8 cellular contexts compared by ENCODE assay signal in the genomic region with DNA sequence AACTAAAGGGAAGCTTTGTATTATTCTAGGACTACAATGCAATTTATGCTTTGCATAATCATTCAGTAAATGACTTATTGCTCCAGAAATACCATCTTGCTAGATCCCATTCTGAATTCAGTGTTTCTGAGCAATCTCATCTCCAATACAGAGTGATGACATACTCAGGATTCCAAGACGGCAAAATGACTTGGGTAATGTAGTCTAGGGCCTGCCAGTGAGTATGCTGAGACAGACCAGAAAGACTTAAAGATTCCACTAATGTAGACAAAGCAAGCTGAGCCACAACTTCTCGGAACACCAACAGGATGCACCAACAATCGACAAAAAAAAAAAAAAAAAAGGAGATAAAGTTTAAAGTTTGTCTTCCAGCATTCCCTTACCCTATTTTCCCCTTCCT. TPM values are rescaled to one million over a fixed set of nuclear protein-coding genes. Genes with fewer than 3 reads are reported as not detected.
DNase-seq lines count a peak whose midpoint lies in the region; FAIRE-seq and TF ChIP-seq lines count a peak whose summit lies in the region.

No MANE protein-coding gene starts in this region.

- TF ChIP-seq CTCF in astrocyte of the spinal cord (IDR thresholded peaks at IDR 0.05; ENCODE audit: low read depth, low read length) (no peak), thyroid gland (IDR thresholded peaks at IDR 0.05) (no peak)

- no peak for TF ChIP-seq POLR2A in thyroid gland (IDR thresholded peaks at IDR 0.05)

- intact Hi-C loops in thyroid gland (cut with DNase I) = loop anchor here (5.0 to 10.0 kb wide), 4 partner anchors 122 to 375 kb away; a partner anchor contains a TSS

- FAIRE-seq in frontal cortex (lab: Jason Lieb, UNC) = no peak

- peak overlapping the region; percentile 92 for H3K9ac ChIP-seq in HUES6 (ENCODE audit: low read length)

- H3K9me3 ChIP-seq in HUES6 (ENCODE audit: control insufficient read depth, insufficient read depth, low read depth, low read length) (no peaks in the 10 kb centered on the region), thyroid gland (no peaks in the 10 kb centered on the region)

- no peaks in the 10 kb centered on the region for H3K27me3 ChIP-seq in HUES6 (ENCODE audit: control insufficient read depth, insufficient read depth, low read length)
- no peaks in the 10 kb centered on the region for H3K27me3 ChIP-seq in thyroid gland

- H3K36me3 ChIP-seq in HUES6 (ENCODE audit: control insufficient read depth, insufficient read depth, low read length) (0 out of 2 replicates have a peak, but pooled peaks cover 7% of the 10 kb centered on the region), thyroid gland (no peaks in the 10 kb centered on the region)

- DNase-seq in AG08395 (ENCODE audit: low spot score) = peak; percentile 46
- peak; percentile 71 for DNase-seq in astrocyte of the spinal cord (ENCODE audit: low read depth, low spot score)
- peak; percentile 63 for DNase-seq in left kidney (ENCODE audit: low read depth, low spot score)
- no peak for DNase-seq in thyroid gland
- DNase-seq in NCI-H187 treated with DMSO at 0.1 percent for 48 hours (lab: John Stamatoyannopoulos, UW) = no peak
- no peak for DNase-seq in frontal cortex (ENCODE audit: low spot score in 2 of 2)
- DNase-seq in T-helper 9 cell = no peak

- H3K4me1 ChIP-seq in HUES6 (ENCODE audit: control insufficient read depth, insufficient read depth, low read length) = peaks cover 30% of the 10 kb centered on the region
- H3K4me1 ChIP-seq in thyroid gland = peaks cover 21 to 30% of the 10 kb centered on the region in 2 donors

- WGBS in thyroid gland, 2 donors = 23 to 25% methylated on average over 3 of the region's 3 CpGs

- in situ Hi-C loops in astrocyte of the spinal cord (cut with HindIII; ENCODE audit: low sequenced_read_pairs) = no loop called here

- H3K27ac ChIP-seq in HUES6 (ENCODE audit: low read depth, low read length) (peak overlapping the region; percentile 89; the same call in 1 of the 2 replicates), thyroid gland (peak overlapping the region; percentile 86 to 95 (median 86))

- peak overlapping the region; percentile 91 for H3K4me3 ChIP-seq in HUES6 (ENCODE audit: low read depth, low read length)
- H3K4me3 ChIP-seq in astrocyte of the spinal cord (ENCODE audit: low read depth, low read length) = peak overlapping the region; percentile 84
- H3K4me3 ChIP-seq in thyroid gland (replicated peaks in 1 of 3) = peak overlapping the region; percentile 49 to 70 (median 55)

RNA-seq across cellular contexts. Expression of a gene that starts 0.9 kb away (rescaled TPM):
- 10 to 100 TPM; 39.5 to 49.1 (median 42.6) TPM for total RNA-seq in thyroid gland
- total RNA-seq in frontal cortex = 26.1 TPM

Comparison
In these comparisons a context has a peak if more than half of its experiments do, and no peak if none do; other contexts are left out.
1. DNase-seq: peak in AG08395 (single experiment), astrocyte of the spinal cord (single experiment) and left kidney (single experiment); none in thyroid gland (0 of 2), NCI-H187 treated with DMSO at 0.1 percent for 48 hours (single experiment), frontal cortex (0 of 2) and T-helper 9 cell (single experiment).
2. Peak in every context shown above with its lines, with median percentiles within 50 percentile points of each other: H3K4me3 ChIP-seq.